ENCODE assay signal across 10 cellular contexts in the genomic region with DNA sequence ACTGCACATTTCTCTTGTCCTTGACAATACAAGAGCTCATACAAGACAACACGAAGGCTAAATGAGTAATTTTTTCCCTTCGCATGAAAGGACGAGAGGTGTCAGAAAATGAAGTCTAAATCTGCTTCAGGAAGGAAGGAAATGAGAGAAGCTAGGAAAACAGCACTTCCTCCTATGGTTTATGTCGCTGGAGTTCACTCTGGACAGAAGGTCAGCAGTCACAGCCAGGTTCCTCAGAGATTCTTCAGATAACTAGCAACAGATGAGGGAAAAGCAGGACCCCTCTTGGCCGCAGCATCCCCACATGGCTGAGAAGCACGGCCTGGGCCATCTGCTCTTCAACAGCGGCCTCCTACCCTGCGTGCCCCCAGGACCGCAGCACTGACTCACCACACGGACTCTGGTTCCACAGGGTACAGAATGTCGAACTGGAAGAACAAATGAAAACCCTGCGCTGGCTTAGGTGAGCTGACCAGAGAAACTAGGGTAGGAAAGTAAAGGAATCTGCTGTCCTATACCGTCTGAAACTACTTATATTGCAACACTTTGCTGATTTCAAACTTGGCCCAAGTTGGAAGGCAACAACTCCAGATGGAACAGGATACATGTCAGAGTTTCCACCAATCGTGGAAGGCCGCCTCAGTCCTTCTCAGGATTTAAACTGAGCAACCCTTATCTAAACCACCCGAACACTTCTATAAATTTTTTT. TPM values are rescaled to one million over a fixed set of nuclear protein-coding genes. Genes with fewer than 3 reads are reported as not detected.
DNase-seq lines count a peak whose midpoint lies in the region; ATAC-seq and TF ChIP-seq lines count a peak whose summit lies in the region.
"Had no signal": no experiment of that assay in that cellular context is flagged by ENCODE, and none has a peak within 500 bp of the region (broad histone marks: within the 10 kb centered on the region; RNA-seq: fewer than 3 reads in every experiment).

No MANE protein-coding gene starts in this region.

- H3K27me3 ChIP-seq in BE2C (no peaks in the 10 kb centered on the region), esophagus muscularis mucosa (no peaks in the 10 kb centered on the region), neutrophil (no peaks in the 10 kb centered on the region)

- ATAC-seq in stimulated activated naive CD8-positive, alpha-beta T cell treated with anti-CD3 and anti-CD28 coated beads, Interleukin-15, Interleukin-2, amounts not matched to agents 100 U/mL and 50 U/mL, for 24 hours = no peak
- ATAC-seq: activated CD8-positive, alpha-beta memory T cell treated with anti-CD3 and anti-CD28 coated beads, Interleukin-2, amount 10 ng/mL, durations not matched to agents 7 days and 5 days; natural killer cell treated with Interleukin-12 subunit alpha and Interleukin-12 subunit beta and Interleukin-15 and Interleukin-18, amount 100 ng/mL, for 72 hours had no signal

- H3K4me1 ChIP-seq in BE2C = no peaks in the 10 kb centered on the region
- peaks cover 12 to 73% (median 53%) of the 10 kb centered on the region in 4 donors for H3K4me1 ChIP-seq in esophagus muscularis mucosa
- peaks cover 24 to 26% of the 10 kb centered on the region in 2 experiments for H3K4me1 ChIP-seq in neutrophil (ENCODE audit: control insufficient read depth in 1 of 2, insufficient read depth in 1 of 2, low read depth in 1 of 2, low read length in 1 of 2)

- DNase-seq in BE2C (peak; percentile 52), NCI-H82 treated with DMSO at 0.1 percent for 48 hours (lab: John Stamatoyannopoulos, UW; ENCODE audit: unreplicated experiment) (peak; percentile 27), esophagus muscularis mucosa (ENCODE audit: extremely low spot score) (no peak), activated gamma-delta T cell (lab: John Stamatoyannopoulos, UW) (no peak), NCI-H526 treated with DMSO at 0.1 percent for 48 hours (lab: John Stamatoyannopoulos, UW) (no peak)
- no peak for DNase-seq in activated CD8-positive, alpha-beta memory T cell treated with anti-CD3 and anti-CD28 coated beads, Interleukin-2, amount 50 U/mL, for 4 hours
- DNase-seq in stimulated activated naive CD8-positive, alpha-beta T cell treated with anti-CD3 and anti-CD28 coated beads, Interleukin-15, Interleukin-2, amounts not matched to agents 100 U/mL and 50 U/mL, for 24 hours = no peak
- DNase-seq: activated CD8-positive, alpha-beta memory T cell treated with anti-CD3 and anti-CD28 coated beads, Interleukin-2, amount 10 ng/mL, durations not matched to agents 7 days and 5 days had no signal

- no peak for TF ChIP-seq EP300 in esophagus muscularis mucosa (IDR thresholded peaks at IDR 0.05)

- TF ChIP-seq CTCF in BE2C (IDR thresholded peaks at IDR 0.05; ENCODE audit: low read depth, low read length) (no peak), esophagus muscularis mucosa (IDR thresholded peaks at IDR 0.05) (no peak), neutrophil (IDR thresholded peaks at IDR 0.05) (no peak)

- no peaks in the 10 kb centered on the region for H3K36me3 ChIP-seq in BE2C
- H3K36me3 ChIP-seq in esophagus muscularis mucosa = no peaks in the 10 kb centered on the region
- H3K36me3 ChIP-seq in neutrophil = no peaks in the 10 kb centered on the region

- H3K9me3 ChIP-seq in BE2C = no peaks in the 10 kb centered on the region
- no peaks in the 10 kb centered on the region for H3K9me3 ChIP-seq in esophagus muscularis mucosa
- H3K9me3 ChIP-seq in neutrophil = no peaks in the 10 kb centered on the region

- intact Hi-C loops in esophagus muscularis mucosa (cut with DNase I) = no loop called here

- H3K27ac ChIP-seq in esophagus muscularis mucosa (replicated peaks in 1 of 4) = peak overlapping the region; percentile 48 to 77 (median 68)
- H3K27ac ChIP-seq in neutrophil = peak overlapping the region; percentile 71

- H3K4me3 ChIP-seq in BE2C (ENCODE audit: low read depth, low read length) (no peak overlapping the region), esophagus muscularis mucosa (peak overlapping the region in 1 of 4 donors; percentile 22), neutrophil (ENCODE audit: low read depth in 1 of 2, low read length in 1 of 2) (no peak overlapping the region)

- TF ChIP-seq POLR2A in esophagus muscularis mucosa (IDR thresholded peaks at IDR 0.05; ENCODE audit: low read depth) = no peak

- WGBS in esophagus muscularis mucosa = 34% methylated on average over 15 of the region's 16 CpGs

RNA-seq across cellular contexts. Expression of a gene that starts 26.3 kb away (rescaled TPM):
- polyA plus RNA-seq in BE2C (2012; ENCODE audit: insufficient read depth, insufficient read length, low read depth) = 1.8 TPM
- 10 to 100 TPM; 14.5 to 21.6 (median 17.4) TPM for total RNA-seq in esophagus muscularis mucosa

Comparison
In these comparisons a context has a peak if more than half of its experiments do, and no peak if none do; other contexts are left out.
1. DNase-seq: peak in BE2C (single experiment) and NCI-H82 treated with DMSO at 0.1 percent for 48 hours (single experiment); none in esophagus muscularis mucosa (single experiment), activated CD8-positive, alpha-beta memory T cell treated with anti-CD3 and anti-CD28 coated beads, Interleukin-2, amount 50 U/mL, for 4 hours (single experiment), activated gamma-delta T cell (single experiment), stimulated activated naive CD8-positive, alpha-beta T cell treated with anti-CD3 and anti-CD28 coated beads, Interleukin-15, Interleukin-2, amounts not matched to agents 100 U/mL and 50 U/mL, for 24 hours (single experiment) and NCI-H526 treated with DMSO at 0.1 percent for 48 hours (single experiment).